ENCODE assay signal across 9 cellular contexts in genomic region chr6:12065321-12066140, GRCh38. TPM values are rescaled to one million over a fixed set of nuclear protein-coding genes. Genes with fewer than 3 reads are reported as not detected.
A peak's percentile ranks its signal among the peaks of the same experiment; 100 is the strongest.
DNase-seq lines count a peak whose midpoint lies in the region; ATAC-seq, FAIRE-seq and TF ChIP-seq lines count a peak whose summit lies in the region.
"Had no signal": no experiment of that assay in that cellular context is flagged by ENCODE, and none has a peak within 500 bp of the region (broad histone marks: within the 10 kb centered on the region; RNA-seq: fewer than 3 reads in every experiment).

No MANE protein-coding gene starts in this region.

- DNase-seq in activated naive CD4-positive, alpha-beta T cell treated with anti-CD3 and anti-CD28 coated beads for 36 hours, result peak; percentile 55
- no peak for DNase-seq in activated naive CD4-positive, alpha-beta T cell (lab: John Stamatoyannopoulos, UW)
- DNase-seq in K562 (ENCODE audit: extremely low read depth in 1 of 4, low spot score in 3 of 4) (peak in 2 of 4 experiments; percentile 71 to 80), DMS 273 treated with DMSO at 0.1 percent for 48 hours (lab: John Stamatoyannopoulos, UW) (no peak)
- DNase-seq in stimulated activated naive CD8-positive, alpha-beta T cell treated with anti-CD3 and anti-CD28 coated beads, Interleukin-15, Interleukin-2, amounts not matched to agents 100 U/mL and 50 U/mL, for 24 hours, result no peak
- DNase-seq: esophagus squamous epithelium had no signal

- ATAC-seq in HG02938 (IDR thresholded peaks at IDR 0.05; ENCODE audit: unreplicated experiment) (peak; percentile 49), K562 (peak; percentile 92), HG03139 (IDR thresholded peaks at IDR 0.05; ENCODE audit: unreplicated experiment) (no peak), GM18505 (IDR thresholded peaks at IDR 0.05; ENCODE audit: unreplicated experiment) (no peak)
- peak; percentile 19 for ATAC-seq in stimulated activated naive CD8-positive, alpha-beta T cell treated with anti-CD3 and anti-CD28 coated beads, Interleukin-15, Interleukin-2, amounts not matched to agents 100 U/mL and 50 U/mL, for 24 hours

- H3K4me3 Mint-ChIP-seq in activated naive CD4-positive, alpha-beta T cell treated with anti-CD3 and anti-CD28 coated beads for 36 hours, result peak overlapping the region; percentile 1

- H2AFZ ChIP-seq in K562 (ENCODE audit: low read depth, low read length), result peak overlapping the region; percentile 5; the same call in 1 of the 2 replicates

- no peak overlapping the region for H3K4me3 ChIP-seq in K562
- H3K4me3 ChIP-seq: esophagus squamous epithelium had no signal

- TF ChIP-seq RAD21 in K562 (CRISPR knock-in tag; conservative IDR thresholded peaks at IDR 0.05 in 1 of 2, IDR thresholded peaks at IDR 0.05 in 1 of 2), result no peak; a peak in 1 of 4 replicates

- no peaks in the 10 kb centered on the region for H3K27me3 ChIP-seq in K562 (ENCODE audit: control insufficient read depth in 2 of 2, insufficient read depth in 2 of 2, low read length in 2 of 2)
- H3K27me3 ChIP-seq: esophagus squamous epithelium had no signal

- TF ChIP-seq POLR2A in K562 (conservative IDR thresholded peaks at IDR 0.05) (no peak), GM18505 (IDR thresholded peaks at IDR 0.05; ENCODE audit: borderline replicate concordance, extremely low read depth, insufficient read depth, insufficient read length) (no peak)

- peak overlapping the region; percentile 72 for H3K4me2 ChIP-seq in K562 (ENCODE audit: insufficient read depth, low read length)

- peak overlapping the region; percentile 20 to 40; a peak in 2 of 4 replicates for H3K9ac ChIP-seq in K562 (ENCODE audit: insufficient read depth in 1 of 2, low read depth in 2 of 2, low read length in 2 of 2)

- TF ChIP-seq CTCF in K562 (IDR thresholded peaks at IDR 0.05 in 2 of 3, conservative IDR thresholded peaks at IDR 0.05 in 1 of 3; ENCODE audit: insufficient read depth in 2 of 3, low read depth in 1 of 3, low read length in 3 of 3), result no peak

- peaks cover 61% of the 10 kb centered on the region for H3K4me1 Mint-ChIP-seq in activated naive CD4-positive, alpha-beta T cell treated with anti-CD3 and anti-CD28 coated beads for 36 hours (ENCODE audit: low read depth)

- CTCF ChIA-PET in activated naive CD4-positive, alpha-beta T cell treated with anti-CD3 and anti-CD28 coated beads for 36 hours (lab: Charles Lee), result interaction anchor here (0.8 kb wide), 1 partner anchor 13 kb away, joined by 3 read pairs; no protein-coding TSS in a partner anchor
- CTCF ChIA-PET in K562 (lab: Yijun Ruan, JAX; ENCODE audit: low intra/inter-chr PET ratio), result interaction anchor here (0.7 kb wide), 1 partner anchor 37 kb away, joined by 3 read pairs; no protein-coding TSS in a partner anchor

- H3K79me2 ChIP-seq in K562 (ENCODE audit: control insufficient read depth, insufficient read depth, low read length), result peaks cover 92% of the 10 kb centered on the region

- TF ChIP-seq EP300 in K562 (IDR thresholded peaks at IDR 0.05; ENCODE audit: low read length), result peak; percentile 63; the same call in 1 of the 2 replicates

- peak overlapping the region; percentile 53; the same call in 2 of the 3 replicates for H3K27ac ChIP-seq in K562 (ENCODE audit: extremely low read depth, low read depth, low read length)
- H3K27ac ChIP-seq: esophagus squamous epithelium had no signal

- peak; percentile 78 for FAIRE-seq in K562 (lab: Jason Lieb, UNC)

- in situ Hi-C loops in K562 (cut with MboI), result no loop called here

- H3K9me3 ChIP-seq in K562 (replicated peaks; ENCODE audit: control insufficient read depth, insufficient read depth, low read depth, low read length), result no peaks in the 10 kb centered on the region
- H3K9me3 ChIP-seq: esophagus squamous epithelium had no signal

- 35% methylated on average over 8 of the region's 8 CpGs for WGBS in K562 (ENCODE audit: insufficient coverage, low coverage, missing lambda C conversion rate)

- H3K36me3 ChIP-seq in K562 (ENCODE audit: control insufficient read depth, insufficient read depth, low read length), result no peaks in the 10 kb centered on the region
- H3K36me3 ChIP-seq: esophagus squamous epithelium had no signal

- peaks cover 10% of the 10 kb centered on the region for H3K36me3 Mint-ChIP-seq in activated naive CD4-positive, alpha-beta T cell treated with anti-CD3 and anti-CD28 coated beads for 36 hours (ENCODE audit: low read depth)

- H4K20me1 ChIP-seq in K562 (replicated peaks; ENCODE audit: control insufficient read depth, insufficient read depth, low read length), result peaks cover 29% of the 10 kb centered on the region

- no peaks in the 10 kb centered on the region for H3K9me3 Mint-ChIP-seq in activated naive CD4-positive, alpha-beta T cell treated with anti-CD3 and anti-CD28 coated beads for 36 hours

- peak overlapping the region; percentile 38 for H3K27ac Mint-ChIP-seq in activated naive CD4-positive, alpha-beta T cell treated with anti-CD3 and anti-CD28 coated beads for 36 hours

- intact Hi-C loops in activated naive CD4-positive, alpha-beta T cell treated with anti-CD3 and anti-CD28 coated beads for 36 hours (cut with micrococcal nuclease), result loop anchor here (2.0 kb wide), 1 partner anchor 17 kb away; no protein-coding TSS in a partner anchor
- intact Hi-C loops in K562 (cut with micrococcal nuclease), result no loop called here

- no TSS peak for BruUV-seq in K562 (replicated peaks; lab: Mats Ljungman, UMichigan)

- H3K27me3 Mint-ChIP-seq in activated naive CD4-positive, alpha-beta T cell treated with anti-CD3 and anti-CD28 coated beads for 36 hours (ENCODE audit: low read depth), result no peaks in the 10 kb centered on the region

- no peaks in the 10 kb centered on the region for H3K9me1 ChIP-seq in K562 (ENCODE audit: control insufficient read depth, insufficient read depth, low read length)

- POLR2A ChIA-PET in K562 (lab: Yijun Ruan, JAX), result interaction anchor here (0.6 to 2.7 kb wide), 11 partner anchors 8 to 410 kb away, joined by 3 to 12 read pairs (median 4); no protein-coding TSS in a partner anchor

- peaks cover 4 to 29% of the 10 kb centered on the region in 2 experiments; a peak in 4 of 5 replicates for H3K4me1 ChIP-seq in K562 (replicated peaks in 1 of 2; ENCODE audit: control insufficient read depth in 2 of 2, insufficient read depth in 2 of 2, low read length in 2 of 2)

TF ChIP-seq in K562, 482 proteins besides CTCF, POLR2A, EP300 and RAD21 (continues in another document):
- TF ChIP-seq KAT2B (IDR thresholded peaks at IDR 0.05; ENCODE audit: low read depth, low read length), result no peak
- no peak for TF ChIP-seq TAF1 (IDR thresholded peaks at IDR 0.05; ENCODE audit: control insufficient read depth, extremely low read depth, insufficient read depth, low read length, severe bottlenecking)
- TF ChIP-seq FUS (optimal IDR thresholded peaks at IDR 0.05; ENCODE audit: low read depth, low read length), result no peak
- no peak for TF ChIP-seq ZC3H8 (IDR thresholded peaks at IDR 0.05)
- TF ChIP-seq, protein P1, sequence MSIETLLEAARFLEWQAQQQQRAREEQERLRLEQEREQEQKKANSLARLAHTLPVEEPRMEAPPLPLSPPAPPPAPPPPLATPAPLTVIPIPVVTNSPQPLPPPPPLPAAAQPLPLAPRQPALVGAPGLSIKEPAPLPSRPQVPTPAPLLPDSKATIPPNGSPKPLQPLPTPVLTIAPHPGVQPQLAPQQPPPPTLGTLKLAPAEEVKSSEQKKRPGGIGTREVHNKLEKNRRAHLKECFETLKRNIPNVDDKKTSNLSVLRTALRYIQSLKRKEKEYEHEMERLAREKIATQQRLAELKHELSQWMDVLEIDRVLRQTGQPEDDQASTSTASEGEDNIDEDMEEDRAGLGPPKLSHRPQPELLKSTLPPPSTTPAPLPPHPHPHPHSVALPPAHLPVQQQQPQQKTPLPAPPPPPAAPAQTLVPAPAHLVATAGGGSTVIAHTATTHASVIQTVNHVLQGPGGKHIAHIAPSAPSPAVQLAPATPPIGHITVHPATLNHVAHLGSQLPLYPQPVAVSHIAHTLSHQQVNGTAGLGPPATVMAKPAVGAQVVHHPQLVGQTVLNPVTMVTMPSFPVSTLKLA (conservative IDR thresholded peaks at IDR 0.05), result peak in 1 of 2 experiments; percentile 38; a peak in 2 of 4 replicates
- TF ChIP-seq SUPT5H (IDR thresholded peaks at IDR 0.05), result no peak
- no peak for TF ChIP-seq RBM14 (IDR thresholded peaks at IDR 0.05; ENCODE audit: borderline replicate concordance, insufficient read depth, low read depth, low read length)
- TF ChIP-seq ZNF224 (CRISPR knock-in tag; IDR thresholded peaks at IDR 0.05), result no peak
- peak; percentile 59; the same call in 1 of the 2 replicates for TF ChIP-seq TAL1 (IDR thresholded peaks at IDR 0.05)
- TF ChIP-seq SMARCC2 (IDR thresholded peaks at IDR 0.05; ENCODE audit: low read depth), result no peak
- no peak for TF ChIP-seq POLR2B (IDR thresholded peaks at IDR 0.05; ENCODE audit: low read depth, partially characterized antibody)
- TF ChIP-seq CHD2 (IDR thresholded peaks at IDR 0.05; ENCODE audit: low read depth, low read length), result no peak
- no peak for TF ChIP-seq JUNB (CRISPR knock-in tag; conservative IDR thresholded peaks at IDR 0.05)

RNA-seq across cellular contexts. Expression of gene HIVEP1, which starts 53.4 kb away (rescaled TPM):
- 10 to 100 TPM; 43.6 to 47.9 TPM for total RNA-seq in activated naive CD4-positive, alpha-beta T cell treated with anti-CD3 and anti-CD28 coated beads for 36 hours
- 53.0 and 162 TPM in 2 replicates for total RNA-seq in K562 (2011; cell fraction: chromatin; rRNA removed; ENCODE audit: low replicate concordance)
- 38.2 and 56.5 TPM in 2 replicates for total RNA-seq in K562 (2011; cell fraction: nucleolus; rRNA removed)
- total RNA-seq in K562 (2011; cell fraction: nucleoplasm; rRNA removed), result 82.4 and 142 TPM in 2 replicates
- total RNA-seq in K562 (2014; rRNA removed) (19.3 and 21.7 TPM in 2 replicates), K562 (2014; rRNA removed; fragmentation: Illumina TruSeq; extraction: Trizol) (33.3 and 37.1 TPM in 2 replicates), K562 (2015; rRNA removed; fragmentation: Illumina TruSeq; extraction: Trizol) (29.3 and 30.4 TPM in 2 replicates), K562 (2021) (25.8 and 28.8 TPM in 2 replicates)
- polyA plus RNA-seq in K562 (2011; rRNA removed) (16.9 and 18.2 TPM in 2 replicates), K562 (2014; fragmentation: Illumina TruSeq; extraction: Trizol) (20.9 and 24.9 TPM in 2 replicates), K562 (2014; fragmentation: Nextera tagmentation; extraction: Ambion mirVana) (1 to 10 TPM; 6.0 to 6.2 TPM), K562 (2014; rRNA removed) (14.6 and 18.4 TPM in 2 replicates)
- polyA plus RNA-seq in K562 (2011; cell fraction: cytosol; rRNA removed), result 19.3 and 22.5 TPM in 2 replicates
- polyA plus RNA-seq in K562 (2011; cell fraction: nucleus; rRNA removed), result 35.9 and 42.5 TPM in 2 replicates
- polyA plus RNA-seq in K562 (2012), result 11.0 and 12.9 TPM in 2 replicates
- 64.9 and 75.2 TPM in 2 replicates for polyA minus RNA-seq in K562 (2011; rRNA and poly(A)+ RNA removed)
- polyA minus RNA-seq in K562 (2011; cell fraction: cytosol; rRNA and poly(A)+ RNA removed), result 21.6 and 23.0 TPM in 2 replicates
- polyA minus RNA-seq in K562 (2011; cell fraction: nucleus; rRNA and poly(A)+ RNA removed), result 68.8 and 114 TPM in 2 replicates

Comparison
In these comparisons a context has a peak if more than half of its experiments do, and no peak if none do; other contexts are left out.
1. ATAC-seq: peak in HG02938 (single experiment), K562 (single experiment) and stimulated activated naive CD8-positive, alpha-beta T cell treated with anti-CD3 and anti-CD28 coated beads, Interleukin-15, Interleukin-2, amounts not matched to agents 100 U/mL and 50 U/mL, for 24 hours (single experiment); none in HG03139 (single experiment) and GM18505 (single experiment).